In genomic region chr11:67010296-67010905, GRCh38 we compare ENCODE assay signal across 15 cellular contexts. TPM values are rescaled to one million over a fixed set of nuclear protein-coding genes. Genes with fewer than 3 reads are reported as not detected.
A peak's percentile ranks its signal among the peaks of the same experiment; 100 is the strongest.
DNase-seq lines count a peak whose midpoint lies in the region; ATAC-seq and TF ChIP-seq lines count a peak whose summit lies in the region.
"Had no signal": no experiment of that assay in that cellular context is flagged by ENCODE, and none has a peak within 500 bp of the region (broad histone marks: within the 10 kb centered on the region; RNA-seq: fewer than 3 reads in every experiment).

No MANE protein-coding gene starts in this region.

- 48% methylated on average over 2 of the region's 7 CpGs; no CpG with 5 or more reads in 1 of the 2 experiments for WGBS in IMR-90 (ENCODE audit: extremely low coverage in 2 of 2, insufficient read length in 1 of 2), 2 experiments

- H2BK20ac ChIP-seq in IMR-90 (ENCODE audit: low read depth, low read length) = no peak overlapping the region

- H4K8ac ChIP-seq in IMR-90 (ENCODE audit: low read depth in 2 of 2, low read length in 2 of 2) = no peak overlapping the region

- peak overlapping the region; percentile 66 for H2AK9ac ChIP-seq in IMR-90 (replicated peaks; ENCODE audit: low read depth, low read length, poor library complexity)

- H3K9me3 ChIP-seq in IMR-90 (ENCODE audit: control insufficient read depth, insufficient read depth, low read length) = no peaks in the 10 kb centered on the region
- no peaks in the 10 kb centered on the region for H3K9me3 ChIP-seq in duodenal mucosa (ENCODE audit: control insufficient read depth in 1 of 2, low read length in 2 of 2)
- H3K9me3 ChIP-seq in T-helper 17 cell (ENCODE audit: control insufficient read depth, low read length, poor library complexity, severe bottlenecking) = no peaks in the 10 kb centered on the region
- H3K9me3 ChIP-seq: BLaER1 treated with 17β-estradiol and CSF1 and Interleukin-3, amounts not matched to agents 10 nM and 100 nM had no signal

- H3K9me1 ChIP-seq in IMR-90 (ENCODE audit: insufficient read depth, low read length) = no peaks in the 10 kb centered on the region

- no TSS peak for BruUV-seq in IMR-90 (replicated peaks; lab: Mats Ljungman, UMichigan)

- intact Hi-C loops in Right ventricle myocardium inferior (cut with DNase I) (no loop called here), Right ventricle myocardium superior (cut with DNase I) (no loop called here), IMR-90 (cut with micrococcal nuclease) (no loop called here)

- no peak for ATAC-seq in Right ventricle myocardium inferior
- ATAC-seq in Right ventricle myocardium superior (ENCODE audit: poor library complexity) = no peak
- ATAC-seq in IMR-90 (ENCODE audit: low read depth) = no peak
- no peak for ATAC-seq in T-helper 17 cell
- no peak for ATAC-seq in HG03460 (IDR thresholded peaks at IDR 0.05; ENCODE audit: unreplicated experiment)
- ATAC-seq: GM12878 had no signal

- H3K4me1 ChIP-seq in IMR-90 (ENCODE audit: control insufficient read depth, insufficient read depth, low read length) (no peaks in the 10 kb centered on the region), duodenal mucosa (ENCODE audit: control insufficient read depth in 1 of 2, insufficient read depth in 2 of 2, low read length in 2 of 2) (no peaks in the 10 kb centered on the region)

- H3K27ac ChIP-seq in IMR-90 (ENCODE audit: insufficient read depth, low read length) (no peak overlapping the region), duodenal mucosa (ENCODE audit: low read depth, low read length) (peak overlapping the region; percentile 10)
- H3K27ac ChIP-seq: BLaER1 treated with 17β-estradiol and CSF1 and Interleukin-3, amounts not matched to agents 10 nM and 100 nM; GM23248 had no signal

- H4K20me1 ChIP-seq in IMR-90 (ENCODE audit: insufficient read depth, low read length) = no peaks in the 10 kb centered on the region

- no peak overlapping the region for H3K27ac Mint-ChIP-seq in T-helper 17 cell
- H3K27ac Mint-ChIP-seq: CD4-positive, CD25-positive, alpha-beta regulatory T cell had no signal

- no peak for TF ChIP-seq RAD21 in IMR-90 (IDR thresholded peaks at IDR 0.05; ENCODE audit: low read length)

- H3K4ac ChIP-seq in IMR-90 (ENCODE audit: low read depth, low read length) = no peak overlapping the region

- no peak overlapping the region for H3K4me3 Mint-ChIP-seq in T-helper 17 cell
- H3K4me3 Mint-ChIP-seq: CD4-positive, CD25-positive, alpha-beta regulatory T cell had no signal

- no peak for TF ChIP-seq POLR2A in IMR-90 (IDR thresholded peaks at IDR 0.05; ENCODE audit: low read depth, low read length)

- H3K27me3 Mint-ChIP-seq in T-helper 17 cell = peaks cover 22% of the 10 kb centered on the region

- no peaks in the 10 kb centered on the region for H3K79me1 ChIP-seq in IMR-90 (ENCODE audit: low read depth in 1 of 2, low read length in 2 of 2)

- no peak overlapping the region for H2BK5ac ChIP-seq in IMR-90 (ENCODE audit: low read depth, low read length, poor library complexity, severe bottlenecking)

- POLR2A ChIA-PET in IMR-90 (lab: Charles Lee; ENCODE audit: unreplicated experiment) = interaction anchor here (0.5 kb wide), 1 partner anchor 146 kb away, joined by 3 read pairs; no protein-coding TSS in a partner anchor

- peaks cover 2% of the 10 kb centered on the region for H3K4me1 Mint-ChIP-seq in T-helper 17 cell
- H3K4me1 Mint-ChIP-seq: CD4-positive, CD25-positive, alpha-beta regulatory T cell had no signal

- H3K36me3 ChIP-seq in IMR-90 (ENCODE audit: control insufficient read depth, insufficient read depth, low read length) (no peaks in the 10 kb centered on the region), duodenal mucosa (ENCODE audit: control insufficient read depth in 1 of 2, insufficient read depth in 2 of 2, low read length in 2 of 2) (no peaks in the 10 kb centered on the region)
- H3K36me3 ChIP-seq: BLaER1 treated with 17β-estradiol and CSF1 and Interleukin-3, amounts not matched to agents 10 nM and 100 nM had no signal

- no peak overlapping the region for H4K91ac ChIP-seq in IMR-90 (ENCODE audit: insufficient read depth, low read depth, low read length)

- H3K4me3 ChIP-seq in IMR-90 (ENCODE audit: insufficient read depth, low read depth, low read length) = no peak overlapping the region
- H3K4me3 ChIP-seq in duodenal mucosa (ENCODE audit: low read depth in 1 of 2, low read length in 2 of 2) = no peak overlapping the region
- H3K4me3 ChIP-seq: BLaER1 treated with 17β-estradiol and CSF1 and Interleukin-3, amounts not matched to agents 10 nM and 100 nM; GM12878; GM23248 had no signal

- no peak overlapping the region for H3K23ac ChIP-seq in IMR-90 (ENCODE audit: low read depth, low read length)

- no peak overlapping the region for H4K5ac ChIP-seq in IMR-90 (ENCODE audit: low read depth, low read length)

- H3K14ac ChIP-seq in IMR-90 (replicated peaks; ENCODE audit: low read depth, low read length) = no peak overlapping the region

- no peak overlapping the region for H2AFZ ChIP-seq in IMR-90 (replicated peaks; ENCODE audit: low read length, poor library complexity)
- H2AFZ ChIP-seq: GM23248 had no signal

- H2BK15ac ChIP-seq in IMR-90 (ENCODE audit: low read depth, low read length) = no peak overlapping the region

- H3K9ac ChIP-seq in IMR-90 (ENCODE audit: low read depth, low read length) = no peak overlapping the region
- no peak overlapping the region for H3K9ac ChIP-seq in duodenal mucosa (ENCODE audit: low read depth in 1 of 2, low read length in 2 of 2)
- H3K9ac ChIP-seq: BLaER1 treated with 17β-estradiol and CSF1 and Interleukin-3, amounts not matched to agents 10 nM and 100 nM; GM23248 had no signal

- dilution Hi-C loops in IMR-90 (cut with HindIII; ENCODE audit: low sequenced_read_pairs, unreplicated experiment) = no loop called here

- in situ Hi-C loops in IMR-90 (cut with MboI; ENCODE audit: low sequenced_read_pairs) = no loop called here

- H3K56ac ChIP-seq in IMR-90 (ENCODE audit: extremely low read depth, insufficient read depth, low read length) = no peak overlapping the region

- H3K27me3 ChIP-seq in IMR-90 (ENCODE audit: control insufficient read depth, insufficient read depth, low read length) (no peaks in the 10 kb centered on the region; the same call in 1 of the 2 replicates), duodenal mucosa (ENCODE audit: control insufficient read depth in 1 of 2, insufficient read depth in 2 of 2, low read length in 2 of 2) (no peaks in the 10 kb centered on the region)
- H3K27me3 ChIP-seq: BLaER1 treated with 17β-estradiol and CSF1 and Interleukin-3, amounts not matched to agents 10 nM and 100 nM had no signal

- CTCF ChIA-PET in IMR-90 (lab: Yijun Ruan, JAX) = no interaction called here

- TF ChIP-seq CTCF in IMR-90 (conservative IDR thresholded peaks at IDR 0.05; ENCODE audit: low read depth, low read length) = no peak

- H2AK5ac ChIP-seq in IMR-90 (ENCODE audit: low read depth, low read length) = no peak overlapping the region

- no peak overlapping the region for H2BK120ac ChIP-seq in IMR-90 (ENCODE audit: low read depth, low read length)

- no peaks in the 10 kb centered on the region for H3K36me3 Mint-ChIP-seq in T-helper 17 cell (ENCODE audit: low read depth)
- H3K36me3 Mint-ChIP-seq: CD4-positive, CD25-positive, alpha-beta regulatory T cell had no signal

- no peak overlapping the region for H3K4me2 ChIP-seq in IMR-90 (ENCODE audit: low read depth, low read length)
- H3K4me2 ChIP-seq: BLaER1 treated with 17β-estradiol and CSF1 and Interleukin-3, amounts not matched to agents 10 nM and 100 nM had no signal

- DNase-seq in Right ventricle myocardium inferior (ENCODE audit: missing footprints) = peak; percentile 21
- DNase-seq in Right ventricle myocardium superior = no peak
- DNase-seq in IMR-90 = no peak
- DNase-seq in T-helper 17 cell = no peak
- DNase-seq in activated CD8-positive, alpha-beta memory T cell treated with anti-CD3 and anti-CD28 coated beads, Interleukin-2, amount 50 U/mL, for 48 hours = no peak
- DNase-seq: 8988T; ACHN; CD4-positive, CD25-positive, alpha-beta regulatory T cell; DMS53; GM23248 had no signal

- H3K18ac ChIP-seq in IMR-90 (ENCODE audit: low read depth, low read length) = no peak overlapping the region

TF ChIP-seq in IMR-90, 13 proteins besides CTCF, POLR2A, EP300 and RAD21 (continues in another document):
- no peak for TF ChIP-seq SMC3 (IDR thresholded peaks at IDR 0.05; ENCODE audit: low read depth, low read length)
- TF ChIP-seq FOS (IDR thresholded peaks at IDR 0.05; ENCODE audit: low read depth, low read length) = no peak
- TF ChIP-seq RCOR1 (IDR thresholded peaks at IDR 0.05; ENCODE audit: insufficient replicate concordance, low read length) = no peak
- no peak for TF ChIP-seq MAFK (IDR thresholded peaks at IDR 0.05; ENCODE audit: low read depth, low read length)
- TF ChIP-seq BHLHE40 (IDR thresholded peaks at IDR 0.05; ENCODE audit: low read depth, low read length) = no peak

RNA-seq across cellular contexts. Expression of gene SYT12, which starts 12.5 kb away (rescaled TPM):
- 0.32 TPM for total RNA-seq in Right ventricle myocardium inferior
- total RNA-seq in Right ventricle myocardium superior = 0.13 TPM
- 0.54 and 0.56 TPM in 2 replicates for total RNA-seq in IMR-90 (2012; rRNA removed)
- 0.65 and 0.74 TPM in 2 replicates for polyA plus RNA-seq in IMR-90 (2012; rRNA removed)
- 0.53 and 0.81 TPM in 2 replicates for polyA plus RNA-seq in IMR-90 (2012; cell fraction: cytosol; rRNA removed)
- 1.4 and 1.6 TPM in 2 replicates for polyA plus RNA-seq in IMR-90 (2012; cell fraction: nucleus; rRNA removed; ENCODE audit: low replicate concordance)
- not detected for total RNA-seq in T-helper 17 cell
- total RNA-seq: CD4-positive, CD25-positive, alpha-beta regulatory T cell had no signal
- polyA plus RNA-seq: CD4-positive, CD25-positive, alpha-beta regulatory T cell had no signal

RNA-seq across cellular contexts. Expression of gene C11orf86, which starts 35.3 kb away (rescaled TPM):
- not detected for total RNA-seq in Right ventricle myocardium inferior
- not detected for total RNA-seq in Right ventricle myocardium superior
- not detected in 2 replicates for total RNA-seq in IMR-90 (2012; rRNA removed)
- not detected in 2 replicates for polyA plus RNA-seq in IMR-90 (2012; rRNA removed)
- polyA plus RNA-seq in IMR-90 (2012; cell fraction: cytosol; rRNA removed) = 0.04 TPM in 1 of 2 replicates, not detected in the other
- polyA plus RNA-seq in IMR-90 (2012; cell fraction: nucleus; rRNA removed; ENCODE audit: low replicate concordance) = 0.06 and 0.07 TPM in 2 replicates
- total RNA-seq in T-helper 17 cell = not detected
- total RNA-seq: CD4-positive, CD25-positive, alpha-beta regulatory T cell; Daoy; GM12878; GM23248 had no signal
- polyA plus RNA-seq: CD4-positive, CD25-positive, alpha-beta regulatory T cell; GM12878; GM23248 had no signal

RNA-seq across cellular contexts. Expression of gene RHOD, which starts 46.2 kb away (rescaled TPM):
- 62.5 TPM for total RNA-seq in Right ventricle myocardium inferior
- 66.8 TPM for total RNA-seq in Right ventricle myocardium superior
- total RNA-seq in IMR-90 (2012; rRNA removed) = 4.7 and 5.3 TPM in 2 replicates
- polyA plus RNA-seq in IMR-90 (2012; rRNA removed) = 10.9 and 13.4 TPM in 2 replicates
- 17.8 and 23.1 TPM in 2 replicates for polyA plus RNA-seq in IMR-90 (2012; cell fraction: cytosol; rRNA removed)
- 5.5 and 8.8 TPM in 2 replicates for polyA plus RNA-seq in IMR-90 (2012; cell fraction: nucleus; rRNA removed; ENCODE audit: low replicate concordance)
- total RNA-seq in T-helper 17 cell = not detected
- total RNA-seq: CD4-positive, CD25-positive, alpha-beta regulatory T cell; Daoy had no signal

RNA-seq across cellular contexts. Expression of gene PC, which starts 52.2 kb away (rescaled TPM):
- total RNA-seq in Right ventricle myocardium inferior (7.5 TPM), Right ventricle myocardium superior (8.6 TPM), IMR-90 (2012; rRNA removed) (9.7 and 13.6 TPM in 2 replicates), T-helper 17 cell (1 to 10 TPM; 5.8 to 7.4 TPM)
- polyA plus RNA-seq in IMR-90 (2012; rRNA removed) = 15.7 and 20.9 TPM in 2 replicates
- polyA plus RNA-seq in IMR-90 (2012; cell fraction: cytosol; rRNA removed) = 15.5 and 27.2 TPM in 2 replicates
- 65.9 and 77.6 TPM in 2 replicates for polyA plus RNA-seq in IMR-90 (2012; cell fraction: nucleus; rRNA removed; ENCODE audit: low replicate concordance)

Comparison
In these comparisons a context has a peak if more than half of its experiments do, and no peak if none do; other contexts are left out.
1. RNA of gene RHOD, which starts 46.2 kb away (total RNA-seq): 66.8 TPM in Right ventricle myocardium superior (single experiment) and 62.5 TPM in Right ventricle myocardium inferior (single experiment); 4.7 to 5.3 TPM in IMR-90 and not detected in T-helper 17 cell; every median in the first group is over 10 times any median in the second.